Comparison of ENCODE assay signal across 1 cellular context in genomic region chr14:49552630-49553029, GRCh38.
TF ChIP-seq lines count a peak whose summit lies in the region.

No MANE protein-coding gene starts in this region.

TF ChIP-seq in GM12878, 131 proteins besides CTCF, POLR2A, EP300 and RAD21 (continued from another document):
- TF ChIP-seq, protein P1, sequence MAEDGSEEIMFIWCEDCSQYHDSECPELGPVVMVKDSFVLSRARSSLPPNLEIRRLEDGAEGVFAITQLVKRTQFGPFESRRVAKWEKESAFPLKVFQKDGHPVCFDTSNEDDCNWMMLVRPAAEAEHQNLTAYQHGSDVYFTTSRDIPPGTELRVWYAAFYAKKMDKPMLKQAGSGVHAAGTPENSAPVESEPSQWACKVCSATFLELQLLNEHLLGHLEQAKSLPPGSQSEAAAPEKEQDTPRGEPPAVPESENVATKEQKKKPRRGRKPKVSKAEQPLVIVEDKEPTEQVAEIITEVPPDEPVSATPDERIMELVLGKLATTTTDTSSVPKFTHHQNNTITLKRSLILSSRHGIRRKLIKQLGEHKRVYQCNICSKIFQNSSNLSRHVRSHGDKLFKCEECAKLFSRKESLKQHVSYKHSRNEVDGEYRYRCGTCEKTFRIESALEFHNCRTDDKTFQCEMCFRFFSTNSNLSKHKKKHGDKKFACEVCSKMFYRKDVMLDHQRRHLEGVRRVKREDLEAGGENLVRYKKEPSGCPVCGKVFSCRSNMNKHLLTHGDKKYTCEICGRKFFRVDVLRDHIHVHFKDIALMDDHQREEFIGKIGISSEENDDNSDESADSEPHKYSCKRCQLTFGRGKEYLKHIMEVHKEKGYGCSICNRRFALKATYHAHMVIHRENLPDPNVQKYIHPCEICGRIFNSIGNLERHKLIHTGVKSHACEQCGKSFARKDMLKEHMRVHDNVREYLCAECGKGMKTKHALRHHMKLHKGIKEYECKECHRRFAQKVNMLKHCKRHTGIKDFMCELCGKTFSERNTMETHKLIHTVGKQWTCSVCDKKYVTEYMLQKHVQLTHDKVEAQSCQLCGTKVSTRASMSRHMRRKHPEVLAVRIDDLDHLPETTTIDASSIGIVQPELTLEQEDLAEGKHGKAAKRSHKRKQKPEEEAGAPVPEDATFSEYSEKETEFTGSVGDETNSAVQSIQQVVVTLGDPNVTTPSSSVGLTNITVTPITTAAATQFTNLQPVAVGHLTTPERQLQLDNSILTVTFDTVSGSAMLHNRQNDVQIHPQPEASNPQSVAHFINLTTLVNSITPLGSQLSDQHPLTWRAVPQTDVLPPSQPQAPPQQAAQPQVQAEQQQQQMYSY (CRISPR knock-in tag; IDR thresholded peaks at IDR 0.05) = no peak
- TF ChIP-seq NR2C1 (IDR thresholded peaks at IDR 0.05) (no peak), HDAC6 (IDR thresholded peaks at IDR 0.05; ENCODE audit: unreplicated experiment) (no peak)
